1 cellular context compared by ENCODE assay signal in genomic region chr7:94509879-94510581, GRCh38.
TF ChIP-seq lines count a peak whose summit lies in the region.

No MANE protein-coding gene starts in this region.

TF ChIP-seq in HepG2, 621 proteins besides CTCF, POLR2A, EP300 and RAD21 (continued from another document and continues in another):
- TF ChIP-seq E2F5 (CRISPR knock-in tag; conservative IDR thresholded peaks at IDR 0.05) (peak; percentile 62), PHF20 (CRISPR knock-in tag; IDR thresholded peaks at IDR 0.05) (peak; percentile 41), TARDBP (CRISPR knock-in tag; IDR thresholded peaks at IDR 0.05) (no peak; the same call in 1 of the 2 replicates), PCBP1 (IDR thresholded peaks at IDR 0.05; ENCODE audit: borderline replicate concordance, low read depth, low read length) (no peak), RFX1 (IDR thresholded peaks at IDR 0.05) (no peak), DRAP1 (CRISPR knock-in tag; IDR thresholded peaks at IDR 0.05) (0 out of 2 replicates have a peak, but pooled peaks have one; percentile 8), CBX5 (CRISPR knock-in tag; IDR thresholded peaks at IDR 0.05; ENCODE audit: borderline replicate concordance) (0 out of 2 replicates have a peak, but pooled peaks have one; percentile 28), NR1H2 (CRISPR knock-in tag; IDR thresholded peaks at IDR 0.05; ENCODE audit: borderline replicate concordance, low read depth) (no peak; the same call in 1 of the 2 replicates), ARID2 (CRISPR knock-in tag; IDR thresholded peaks at IDR 0.05; ENCODE audit: borderline replicate concordance) (0 out of 2 replicates have a peak, but pooled peaks have one; percentile 55), ZBTB2 (CRISPR knock-in tag; IDR thresholded peaks at IDR 0.05; ENCODE audit: low read depth) (peak; percentile 59), EZH2 (conservative IDR thresholded peaks at IDR 0.05; ENCODE audit: low read depth, low read length) (no peak), HMGXB4 (CRISPR knock-in tag; IDR thresholded peaks at IDR 0.05; ENCODE audit: borderline replicate concordance in 1 of 2, low read depth in 1 of 2) (peak; percentile 49 to 60; a peak in 3 of 4 replicates), ZBTB8A (CRISPR knock-in tag; IDR thresholded peaks at IDR 0.05; ENCODE audit: borderline replicate concordance, low read depth) (no peak), ZBTB44 (CRISPR knock-in tag; IDR thresholded peaks at IDR 0.05) (peak; percentile 34; the same call in 1 of the 2 replicates), ZNF333 (CRISPR knock-in tag; IDR thresholded peaks at IDR 0.05; ENCODE audit: borderline replicate concordance) (no peak; the same call in 1 of the 2 replicates), PRMT3 (CRISPR knock-in tag; IDR thresholded peaks at IDR 0.05; ENCODE audit: borderline replicate concordance, low read depth) (peak; percentile 90), SPEN (CRISPR knock-in tag; IDR thresholded peaks at IDR 0.05; ENCODE audit: low read depth) (peak; percentile 63; the same call in 1 of the 2 replicates), MAX (IDR thresholded peaks at IDR 0.05) (peak; percentile 86), NONO (IDR thresholded peaks at IDR 0.05) (no peak), NONO (CRISPR knock-in tag; conservative IDR thresholded peaks at IDR 0.05) (peak; percentile 78), ZGPAT (CRISPR knock-in tag; IDR thresholded peaks at IDR 0.05) (peak; percentile 62; the same call in 1 of the 2 replicates), ZNF577 (CRISPR knock-in tag; IDR thresholded peaks at IDR 0.05; ENCODE audit: borderline replicate concordance, low read depth) (no peak), GATAD1 (CRISPR knock-in tag; IDR thresholded peaks at IDR 0.05) (no peak; the same call in 1 of the 2 replicates), ZNF468 (CRISPR knock-in tag; IDR thresholded peaks at IDR 0.05) (peak; percentile 71; the same call in 1 of the 2 replicates), SRSF1 (optimal IDR thresholded peaks at IDR 0.05; ENCODE audit: low read depth, low read length) (peak; percentile 76), RBM39 (IDR thresholded peaks at IDR 0.05; ENCODE audit: low read depth, low read length, poor library complexity, severe bottlenecking) (peak; percentile 29), ZFY (CRISPR knock-in tag; IDR thresholded peaks at IDR 0.05) (peak; percentile 99), NFYB (CRISPR knock-in tag; IDR thresholded peaks at IDR 0.05) (no peak; the same call in 1 of the 2 replicates), SKI (IDR thresholded peaks at IDR 0.05; ENCODE audit: partially characterized antibody) (peak; percentile 24), ZBTB25 (CRISPR knock-in tag; IDR thresholded peaks at IDR 0.05) (0 out of 2 replicates have a peak, but pooled peaks have one; percentile 18), CENPBD1 (CRISPR knock-in tag; IDR thresholded peaks at IDR 0.05; ENCODE audit: borderline replicate concordance, low read depth) (no peak), BATF2 (CRISPR knock-in tag; IDR thresholded peaks at IDR 0.05) (0 out of 2 replicates have a peak, but pooled peaks have one; percentile 63), BORCS8-MEF2B (CRISPR knock-in tag; IDR thresholded peaks at IDR 0.05) (peak; percentile 68; the same call in 1 of the 2 replicates), ZNF562 (CRISPR knock-in tag; IDR thresholded peaks at IDR 0.05; ENCODE audit: borderline replicate concordance) (no peak), CREB3 (CRISPR knock-in tag; IDR thresholded peaks at IDR 0.05) (no peak), ZNF607 (CRISPR knock-in tag; IDR thresholded peaks at IDR 0.05; ENCODE audit: borderline replicate concordance) (peak; percentile 65; the same call in 1 of the 2 replicates), NCOA1 (CRISPR knock-in tag; IDR thresholded peaks at IDR 0.05) (no peak), SMAD3 (CRISPR knock-in tag; IDR thresholded peaks at IDR 0.05) (0 out of 2 replicates have a peak, but pooled peaks have one; percentile 6), MED1 (CRISPR knock-in tag; IDR thresholded peaks at IDR 0.05) (peak; percentile 73), ZBTB34 (CRISPR knock-in tag; IDR thresholded peaks at IDR 0.05) (no peak; the same call in 1 of the 2 replicates), SAFB2 (CRISPR knock-in tag; IDR thresholded peaks at IDR 0.05; ENCODE audit: borderline replicate concordance, low read depth) (peak; percentile 50; the same call in 1 of the 2 replicates), UBTF (CRISPR knock-in tag; IDR thresholded peaks at IDR 0.05) (peak; percentile 91; the same call in 1 of the 2 replicates), MIER2 (CRISPR knock-in tag; IDR thresholded peaks at IDR 0.05) (no peak), YY1 (IDR thresholded peaks at IDR 0.05; ENCODE audit: insufficient read depth, insufficient replicate concordance, low read depth, low read length) (peak; percentile 95), ZFP36 (IDR thresholded peaks at IDR 0.05; ENCODE audit: borderline replicate concordance, low read depth, low read length, partially characterized antibody) (no peak), ZNF136 (CRISPR knock-in tag; IDR thresholded peaks at IDR 0.05; ENCODE audit: low read depth) (no peak)
